8 cellular contexts compared by ENCODE assay signal in the genomic region with DNA sequence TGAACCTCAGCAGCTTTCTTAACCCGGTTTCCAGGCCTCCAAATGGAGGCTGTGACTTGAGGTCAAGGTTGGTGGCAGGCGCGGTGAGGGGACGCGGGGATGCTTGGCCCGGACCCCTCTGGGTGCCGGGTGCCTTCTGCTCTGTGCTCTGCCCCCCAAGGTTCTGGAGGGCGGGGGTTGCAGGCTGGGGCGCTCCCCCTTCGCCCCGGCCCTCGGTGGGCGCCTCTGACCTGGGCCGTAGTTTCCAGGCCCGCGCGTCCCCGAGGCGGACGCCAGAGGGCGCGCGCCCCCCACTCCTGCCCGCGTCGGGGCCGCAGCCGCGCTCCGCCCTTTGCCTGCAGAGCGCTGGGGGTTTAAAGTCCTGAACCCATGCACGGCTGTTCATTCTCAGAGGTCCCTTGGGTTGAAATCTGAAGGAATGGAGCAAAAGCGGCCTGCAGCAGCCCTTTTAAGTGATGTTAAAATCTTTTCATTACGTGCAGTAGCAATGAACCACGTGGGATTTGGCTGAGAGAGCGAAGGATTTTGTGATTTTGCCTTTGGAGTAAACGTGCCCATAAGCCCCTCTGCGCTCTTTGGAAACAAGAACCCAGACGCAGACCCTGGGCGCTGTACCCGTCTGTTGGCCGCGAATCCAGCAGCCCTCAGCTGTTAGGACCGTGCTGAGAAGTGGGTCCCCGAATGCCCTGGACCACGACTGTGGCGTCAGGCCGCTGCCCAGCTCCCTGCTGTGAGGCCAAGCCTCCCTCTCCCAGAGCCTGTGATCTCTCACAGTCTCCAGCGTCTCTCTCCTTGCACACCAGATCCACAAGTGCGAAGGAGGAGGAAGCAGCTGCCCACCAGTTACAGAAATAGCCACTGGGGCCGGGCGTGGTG.
DNase-seq lines count a peak whose midpoint lies in the region; ATAC-seq and TF ChIP-seq lines count a peak whose summit lies in the region.

No MANE protein-coding gene starts in this region.

- H3K9ac ChIP-seq in GM23248 = no peak overlapping the region
- H3K9ac ChIP-seq in OCI-LY1 (ENCODE audit: low read length) = no peak overlapping the region

- H3K27me3 ChIP-seq in GM23248 (replicated peaks; ENCODE audit: insufficient read depth) (peaks cover 17% of the 10 kb centered on the region; the same call in 1 of the 2 replicates), OCI-LY1 (ENCODE audit: insufficient read depth, low read length) (no peaks in the 10 kb centered on the region; the same call in 1 of the 2 replicates), esophagus muscularis mucosa (peaks cover 0 to 34% (median 0%) of the 10 kb centered on the region in 4 donors), osteoblast (ENCODE audit: insufficient read depth, low read length) (no peaks in the 10 kb centered on the region)

- 26 to 29% methylated on average over 48 to 51 of the region's 52 CpGs for WGBS in GM23248 (ENCODE audit: low coverage in 1 of 2, low lambda C conversion rate in 2 of 2, missing lambda C conversion rate in 2 of 2), 2 experiments
- WGBS in esophagus muscularis mucosa = 56% methylated on average over 27 of the region's 52 CpGs

- H3K9me2 ChIP-seq in GM23248 (ENCODE audit: insufficient read depth) (no peaks in the 10 kb centered on the region), OCI-LY1 (ENCODE audit: low read depth, low read length) (no peaks in the 10 kb centered on the region)

- intact Hi-C loops in esophagus muscularis mucosa (cut with DNase I) = no loop called here

- H3F3A ChIP-seq in GM23248 (ENCODE audit: insufficient read depth) (no peaks in the 10 kb centered on the region), OCI-LY1 (ENCODE audit: insufficient read depth, low read length) (no peaks in the 10 kb centered on the region)

- TF ChIP-seq EP300 in esophagus muscularis mucosa (IDR thresholded peaks at IDR 0.05) = no peak

- in situ Hi-C loops in GM23248 (cut with MboI) = no loop called here

- H4K20me1 ChIP-seq in GM23248 (ENCODE audit: insufficient read depth) (no peaks in the 10 kb centered on the region), OCI-LY1 (ENCODE audit: insufficient read depth, low read length) (no peaks in the 10 kb centered on the region), osteoblast (ENCODE audit: insufficient read depth, low read length) (no peaks in the 10 kb centered on the region)

- no peaks in the 10 kb centered on the region for H3K9me3 ChIP-seq in GM23248 (ENCODE audit: low read depth)
- no peaks in the 10 kb centered on the region for H3K9me3 ChIP-seq in OCI-LY1 (ENCODE audit: low read length)
- H3K9me3 ChIP-seq in esophagus muscularis mucosa = peaks cover 0 to 8% (median 0%) of the 10 kb centered on the region in 4 donors
- H3K9me3 ChIP-seq in osteoblast (ENCODE audit: low read depth, low read length) = no peaks in the 10 kb centered on the region

- H3K4me1 ChIP-seq in GM23248 (ENCODE audit: insufficient read depth) (no peaks in the 10 kb centered on the region), OCI-LY1 (ENCODE audit: insufficient read depth, low read length, severe bottlenecking) (no peaks in the 10 kb centered on the region), esophagus muscularis mucosa (peaks cover 0 to 6% (median 5%) of the 10 kb centered on the region in 4 donors), osteoblast (ENCODE audit: insufficient read depth, low read length) (no peaks in the 10 kb centered on the region)

- peak; percentile 12 for DNase-seq in NCI-H2171 treated with DMSO at 0.1 percent for 48 hours (lab: John Stamatoyannopoulos, UW)
- no peak for DNase-seq in NCI-H2171 (lab: John Stamatoyannopoulos, UW)
- peak; percentile 47 for DNase-seq in GM23248
- DNase-seq in esophagus muscularis mucosa (ENCODE audit: extremely low spot score) = no peak
- DNase-seq in osteoblast (ENCODE audit: insufficient read length, low spot score, missing footprints) = peak; percentile 85
- DNase-seq in NK-92 (lab: John Stamatoyannopoulos, UW; ENCODE audit: unreplicated experiment) = no peak

- TF ChIP-seq POLR2A in esophagus muscularis mucosa (IDR thresholded peaks at IDR 0.05; ENCODE audit: low read depth) = no peak

- peak; percentile 88 for TF ChIP-seq CTCF in OCI-LY1 (IDR thresholded peaks at IDR 0.05; ENCODE audit: low read length)
- TF ChIP-seq CTCF in esophagus muscularis mucosa (IDR thresholded peaks at IDR 0.05) = peak; percentile 43 to 75 (median 57)
- peak; percentile 45 for TF ChIP-seq CTCF in osteoblast (IDR thresholded peaks at IDR 0.05; ENCODE audit: extremely low read depth, low read depth, low read length)

- H2AFZ ChIP-seq in GM23248 (peak overlapping the region; percentile 66; the same call in 1 of the 2 replicates), OCI-LY1 (ENCODE audit: low read length) (no peak overlapping the region), osteoblast (ENCODE audit: low read length) (no peak overlapping the region)

- no peak overlapping the region for H3K27ac ChIP-seq in GM23248
- no peak overlapping the region for H3K27ac ChIP-seq in OCI-LY1 (ENCODE audit: low read depth, low read length, poor library complexity, severe bottlenecking)
- H3K27ac ChIP-seq in esophagus muscularis mucosa (replicated peaks in 1 of 4) = no peak overlapping the region
- no peak overlapping the region for H3K27ac ChIP-seq in osteoblast (ENCODE audit: low read depth, low read length)

- H3K4me3 ChIP-seq in GM23248 = no peak overlapping the region
- H3K4me3 ChIP-seq in OCI-LY1 (ENCODE audit: low read depth, low read length, poor library complexity, severe bottlenecking) = no peak overlapping the region
- no peak overlapping the region for H3K4me3 ChIP-seq in esophagus muscularis mucosa
- H3K4me3 ChIP-seq in osteoblast (ENCODE audit: insufficient read depth, low read length) = no peak overlapping the region

- H3K36me3 ChIP-seq in GM23248 (ENCODE audit: low read depth) (no peaks in the 10 kb centered on the region), OCI-LY1 (ENCODE audit: insufficient read depth, low read length) (no peaks in the 10 kb centered on the region), esophagus muscularis mucosa (no peaks in the 10 kb centered on the region), osteoblast (ENCODE audit: insufficient read depth, low read length) (no peaks in the 10 kb centered on the region)

- no peaks in the 10 kb centered on the region for H3K79me2 ChIP-seq in GM23248 (ENCODE audit: insufficient read depth)
- no peaks in the 10 kb centered on the region for H3K79me2 ChIP-seq in OCI-LY1 (ENCODE audit: insufficient read depth, low read length)
- no peaks in the 10 kb centered on the region for H3K79me2 ChIP-seq in osteoblast (ENCODE audit: insufficient read depth, low read length)

- no peak for ATAC-seq in HG02763 (IDR thresholded peaks at IDR 0.05; ENCODE audit: unreplicated experiment)

- H3K4me2 ChIP-seq in GM23248 (ENCODE audit: unreplicated experiment) (no peak overlapping the region), OCI-LY1 (ENCODE audit: low read length) (no peak overlapping the region), osteoblast (ENCODE audit: insufficient read depth, low read length) (no peak overlapping the region)

Comparison
In these comparisons a context has a peak if more than half of its experiments do, and no peak if none do; other contexts are left out.
1. DNase-seq: peak in NCI-H2171 treated with DMSO at 0.1 percent for 48 hours (single experiment), GM23248 (single experiment) and osteoblast (single experiment); none in NCI-H2171 (single experiment), esophagus muscularis mucosa (single experiment) and NK-92 (single experiment).
2. Peak in every context shown above with its lines, with median percentiles within 50 percentile points of each other: CTCF ChIP-seq.